ENCODE assay signal across 14 cellular contexts in the genomic region with DNA sequence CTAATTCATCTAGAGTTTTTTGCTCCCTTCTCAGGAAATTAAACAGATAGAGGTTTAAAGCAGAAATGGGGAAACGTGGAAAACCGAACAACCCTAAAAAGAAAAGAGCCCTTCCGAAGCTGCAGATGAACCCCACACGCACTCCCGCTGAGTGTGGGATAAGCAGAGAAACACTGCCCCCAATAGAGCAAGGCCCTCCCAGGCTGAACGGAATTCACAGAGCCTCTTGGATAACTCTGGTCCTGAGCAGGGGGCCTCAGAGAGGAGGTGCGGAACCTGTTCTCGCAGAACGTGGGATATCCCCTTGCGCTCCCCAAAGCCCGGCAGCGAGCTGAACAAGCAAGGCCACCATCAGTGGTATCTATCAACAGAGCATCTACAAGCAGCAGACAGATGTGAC. TPM values are rescaled to one million over a fixed set of nuclear protein-coding genes. Genes with fewer than 3 reads are reported as not detected.
DNase-seq lines count a peak whose midpoint lies in the region; ATAC-seq, FAIRE-seq and TF ChIP-seq lines count a peak whose summit lies in the region.
"Had no signal": no experiment of that assay in that cellular context is flagged by ENCODE, and none has a peak within 500 bp of the region (broad histone marks: within the 10 kb centered on the region; RNA-seq: fewer than 3 reads in every experiment).

No MANE protein-coding gene starts in this region.

- TF ChIP-seq CTCF in CD8-positive, alpha-beta T cell (IDR thresholded peaks at IDR 0.05): no peak
- TF ChIP-seq CTCF in endodermal cell (conservative IDR thresholded peaks at IDR 0.05): no peak

- peak overlapping the region; percentile 46 for H3K27ac Mint-ChIP-seq in CD8-positive, alpha-beta T cell
- peak overlapping the region; percentile 66 for H3K27ac Mint-ChIP-seq in endodermal cell
- H3K27ac Mint-ChIP-seq in naive thymus-derived CD4-positive, alpha-beta T cell: peak overlapping the region in 7 of 9 donors; percentile 31 to 97 (median 81)

- H3K4me1 Mint-ChIP-seq in CD8-positive, alpha-beta T cell (ENCODE audit: low read depth): peaks cover 90% of the 10 kb centered on the region
- H3K4me1 Mint-ChIP-seq in endodermal cell: peaks cover 81% of the 10 kb centered on the region
- H3K4me1 Mint-ChIP-seq in naive thymus-derived CD4-positive, alpha-beta T cell: peaks cover 64 to 100% (median 96%) of the 10 kb centered on the region in 7 donors

- H3K36me3 ChIP-seq in CD8-positive, alpha-beta T cell (ENCODE audit: insufficient read depth, low read length): no peaks in the 10 kb centered on the region
- peaks cover 87% of the 10 kb centered on the region for H3K36me3 ChIP-seq in endodermal cell (ENCODE audit: control insufficient read depth, insufficient read depth, low read length)
- H3K36me3 ChIP-seq in naive thymus-derived CD4-positive, alpha-beta T cell (ENCODE audit: control insufficient read depth in 2 of 3, insufficient read depth in 3 of 3, low read length in 3 of 3): peaks cover 0 to 9% (median 0%) of the 10 kb centered on the region in 3 experiments

- H3K9ac ChIP-seq in endodermal cell (ENCODE audit: extremely low read depth, low read length, poor library complexity, severe bottlenecking): no peak overlapping the region

- POLR2A ChIA-PET in CD8-positive, alpha-beta T cell (lab: Charles Lee): no interaction called here
- POLR2A ChIA-PET in naive thymus-derived CD4-positive, alpha-beta T cell (lab: Charles Lee): interaction anchor here (0.7 kb wide), 1 partner anchor 90 kb away, joined by 3 read pairs; no protein-coding TSS in a partner anchor

- H3K4me1 ChIP-seq in CD8-positive, alpha-beta T cell (ENCODE audit: insufficient read depth, low read length): peaks cover 26% of the 10 kb centered on the region
- H3K4me1 ChIP-seq in endodermal cell (ENCODE audit: control insufficient read depth, insufficient read depth, low read length): peaks cover 42% of the 10 kb centered on the region
- peaks cover 3 to 44% of the 10 kb centered on the region in 2 donors for H3K4me1 ChIP-seq in naive thymus-derived CD4-positive, alpha-beta T cell (ENCODE audit: control insufficient read depth in 2 of 2, insufficient read depth in 2 of 2, low read length in 2 of 2)

- H3K27ac ChIP-seq in CD8-positive, alpha-beta T cell (ENCODE audit: low read depth, low read length): no peak overlapping the region
- H3K27ac ChIP-seq in endodermal cell (ENCODE audit: low read depth, low read length): no peak overlapping the region
- H3K27ac ChIP-seq in naive thymus-derived CD4-positive, alpha-beta T cell (ENCODE audit: low read depth, low read length): no peak overlapping the region
- H3K27ac ChIP-seq: skin epidermis had no signal

- peaks cover 27% of the 10 kb centered on the region for H3K36me3 Mint-ChIP-seq in CD8-positive, alpha-beta T cell
- peaks cover 37% of the 10 kb centered on the region for H3K36me3 Mint-ChIP-seq in endodermal cell (ENCODE audit: low read depth)
- H3K36me3 Mint-ChIP-seq in naive thymus-derived CD4-positive, alpha-beta T cell: peaks cover 0 to 11% (median 7%) of the 10 kb centered on the region in 5 donors

- H3K9me3 ChIP-seq in CD8-positive, alpha-beta T cell (ENCODE audit: low read length): no peaks in the 10 kb centered on the region
- H3K9me3 ChIP-seq in endodermal cell (ENCODE audit: control insufficient read depth, low read length): no peaks in the 10 kb centered on the region
- H3K9me3 ChIP-seq in naive thymus-derived CD4-positive, alpha-beta T cell (ENCODE audit: control insufficient read depth in 2 of 3, low read length in 3 of 3): no peaks in the 10 kb centered on the region

- H3K27me3 ChIP-seq in CD8-positive, alpha-beta T cell (ENCODE audit: insufficient read depth, low read length): no peaks in the 10 kb centered on the region
- H3K27me3 ChIP-seq in endodermal cell (ENCODE audit: control insufficient read depth, insufficient read depth, low read length, poor library complexity, severe bottlenecking): no peaks in the 10 kb centered on the region
- H3K27me3 ChIP-seq in naive thymus-derived CD4-positive, alpha-beta T cell (ENCODE audit: control insufficient read depth in 2 of 2, insufficient read depth in 2 of 2, low read length in 2 of 2): no peaks in the 10 kb centered on the region

- H3K9me3 Mint-ChIP-seq in CD8-positive, alpha-beta T cell: no peaks in the 10 kb centered on the region
- no peaks in the 10 kb centered on the region for H3K9me3 Mint-ChIP-seq in endodermal cell
- H3K9me3 Mint-ChIP-seq in naive thymus-derived CD4-positive, alpha-beta T cell: no peaks in the 10 kb centered on the region
- H3K9me3 Mint-ChIP-seq: activated T-cell treated with anti-CD3 and anti-CD28 coated beads, Interleukin-2, amount 50 U/mL, for 24 hours had no signal

- no peak for DNase-seq in CD8-positive, alpha-beta T cell
- DNase-seq in NCI-H1694 (lab: John Stamatoyannopoulos, UW) (peak; percentile 16), endodermal cell (no peak), left colon (no peak), OCI-M1 (lab: John Stamatoyannopoulos, UW) (no peak), H54 (ENCODE audit: insufficient read length, low spot score) (no peak)
- DNase-seq in naive thymus-derived CD4-positive, alpha-beta T cell: peak in 1 of 9 donors; percentile 5
- no peak for DNase-seq in activated CD4-positive, CD25-positive, alpha-beta regulatory T cell treated with anti-CD3 and anti-CD28 coated beads, Interleukin-2, amount 50 U/mL, for 72 hours
- DNase-seq: activated T-cell treated with anti-CD3 and anti-CD28 coated beads, Interleukin-2, amount 50 U/mL, for 24 hours; GDM1; H7; kidney glomerular epithelial cell had no signal

- ATAC-seq in CD8-positive, alpha-beta T cell: no peak
- ATAC-seq in naive thymus-derived CD4-positive, alpha-beta T cell: no peak
- no peak for ATAC-seq in left colon
- ATAC-seq: activated CD4-positive, CD25-positive, alpha-beta regulatory T cell treated with anti-CD3 and anti-CD28 coated beads, Interleukin-2, amount 50 U/mL, for 24 hours had no signal

- no peak overlapping the region for H3K4me3 ChIP-seq in CD8-positive, alpha-beta T cell (ENCODE audit: low read depth, low read length)
- H3K4me3 ChIP-seq in endodermal cell (ENCODE audit: low read length): no peak overlapping the region
- no peak overlapping the region for H3K4me3 ChIP-seq in naive thymus-derived CD4-positive, alpha-beta T cell (ENCODE audit: low read length)
- H3K4me3 ChIP-seq: skin epidermis had no signal

- H3K4me3 Mint-ChIP-seq in CD8-positive, alpha-beta T cell: no peak overlapping the region
- no peak overlapping the region for H3K4me3 Mint-ChIP-seq in endodermal cell
- no peak overlapping the region for H3K4me3 Mint-ChIP-seq in naive thymus-derived CD4-positive, alpha-beta T cell
- H3K4me3 Mint-ChIP-seq: activated T-cell treated with anti-CD3 and anti-CD28 coated beads, Interleukin-2, amount 50 U/mL, for 24 hours had no signal

- WGBS in endodermal cell (ENCODE audit: insufficient coverage in 1 of 2, insufficient read length in 1 of 2), 2 experiments: 74 to 86% methylated on average over 11 to 12 of the region's 12 CpGs

- CTCF ChIA-PET in CD8-positive, alpha-beta T cell (lab: Charles Lee): interaction anchor here (1.0 to 1.7 kb wide), 2 partner anchors 128 to 197 kb away, joined by 3 to 6 read pairs; no protein-coding TSS in a partner anchor
- CTCF ChIA-PET in naive thymus-derived CD4-positive, alpha-beta T cell (lab: Charles Lee): interaction anchor here (0.5 to 1.2 kb wide), 6 partner anchors 11 to 131 kb away, joined by 3 to 5 read pairs (median 3); no protein-coding TSS in a partner anchor

- intact Hi-C loops in CD8-positive, alpha-beta T cell (cut with DNase I, micrococcal nuclease): no loop called here
- intact Hi-C loops in naive thymus-derived CD4-positive, alpha-beta T cell (cut with micrococcal nuclease): no loop called here
- intact Hi-C loops in left colon (cut with DNase I, micrococcal nuclease): no loop called here

- H3K27me3 Mint-ChIP-seq in CD8-positive, alpha-beta T cell (ENCODE audit: low read depth): no peaks in the 10 kb centered on the region
- H3K27me3 Mint-ChIP-seq in endodermal cell (ENCODE audit: insufficient read depth): no peaks in the 10 kb centered on the region
- no peaks in the 10 kb centered on the region for H3K27me3 Mint-ChIP-seq in naive thymus-derived CD4-positive, alpha-beta T cell
- H3K27me3 Mint-ChIP-seq: activated T-cell treated with anti-CD3 and anti-CD28 coated beads, Interleukin-2, amount 50 U/mL, for 24 hours had no signal

- TF ChIP-seq POLR2A in H54 (IDR thresholded peaks at IDR 0.05; ENCODE audit: low read depth, low read length): no peak

- FAIRE-seq in H54 (lab: Jason Lieb, UNC): no peak

RNA-seq across cellular contexts. Expression of a gene that starts 44.9 kb away (rescaled TPM):
- 10 to 100 TPM; 41.5 to 47.7 TPM for total RNA-seq in CD8-positive, alpha-beta T cell
- 100 to 1,000 TPM; 342 TPM for total RNA-seq in endodermal cell
- polyA plus RNA-seq in endodermal cell (2013, experiment 1 of 2): 245 TPM
- polyA plus RNA-seq in endodermal cell (2013, experiment 2 of 2): 232 TPM
- 100 to 1,000 TPM in 2 of 5 experiments, 10 to 100 TPM in 3; 69.4 to 124 (median 98.1) TPM for total RNA-seq in naive thymus-derived CD4-positive, alpha-beta T cell
- polyA plus RNA-seq in naive thymus-derived CD4-positive, alpha-beta T cell: 10 to 100 TPM; 19.4 to 21.3 TPM
- total RNA-seq in left colon: 10 to 100 TPM; 61.7 to 74.2 TPM
